2 cellular contexts compared by ENCODE assay signal in genomic region chr4:176782794-176783193, GRCh38.
TF ChIP-seq lines count a peak whose summit lies in the region.

No MANE protein-coding gene starts in this region.

TF ChIP-seq in A549, 52 proteins besides CTCF, POLR2A, EP300 and RAD21:
- no peak for TF ChIP-seq BCL3 (IDR thresholded peaks at IDR 0.05)
- no peak for TF ChIP-seq ATOH8 (CRISPR knock-in tag; IDR thresholded peaks at IDR 0.05; ENCODE audit: low read depth)
- TF ChIP-seq MAX (IDR thresholded peaks at IDR 0.05), result no peak
- TF ChIP-seq EHF (CRISPR knock-in tag; IDR thresholded peaks at IDR 0.05), result no peak
- no peak for TF ChIP-seq CBX2 (IDR thresholded peaks at IDR 0.05; ENCODE audit: borderline replicate concordance, low read depth)
- no peak for TF ChIP-seq CHD2 (IDR thresholded peaks at IDR 0.05; ENCODE audit: low read length, partially characterized antibody)
- no peak for TF ChIP-seq HOXA7 (CRISPR knock-in tag; IDR thresholded peaks at IDR 0.05)
- no peak for TF ChIP-seq MAFK (IDR thresholded peaks at IDR 0.05; ENCODE audit: partially characterized antibody)
- TF ChIP-seq PBX3 (IDR thresholded peaks at IDR 0.05), result no peak
- TF ChIP-seq HEYL (CRISPR knock-in tag; IDR thresholded peaks at IDR 0.05), result no peak
- no peak for TF ChIP-seq PHF8 (IDR thresholded peaks at IDR 0.05; ENCODE audit: borderline replicate concordance, low read depth)
- no peak for TF ChIP-seq GATA3 (IDR thresholded peaks at IDR 0.05; ENCODE audit: borderline replicate concordance)
- no peak for TF ChIP-seq ESRRA (IDR thresholded peaks at IDR 0.05; ENCODE audit: borderline replicate concordance, low read length)
- no peak for TF ChIP-seq JUNB (IDR thresholded peaks at IDR 0.05)
- no peak for TF ChIP-seq FOSL2 (IDR thresholded peaks at IDR 0.05)
- no peak for TF ChIP-seq FOSL2 (CRISPR knock-in tag; IDR thresholded peaks at IDR 0.05)
- no peak for TF ChIP-seq ZSCAN20 (CRISPR knock-in tag; IDR thresholded peaks at IDR 0.05)
- no peak for TF ChIP-seq HOXB13 (CRISPR knock-in tag; IDR thresholded peaks at IDR 0.05; ENCODE audit: low read depth)
- no peak for TF ChIP-seq CHD4 (IDR thresholded peaks at IDR 0.05; ENCODE audit: borderline replicate concordance)

TF ChIP-seq in IMR-90, 13 proteins besides CTCF, POLR2A, EP300 and RAD21:
- TF ChIP-seq BHLHE40 (IDR thresholded peaks at IDR 0.05; ENCODE audit: low read depth, low read length) (no peak), CHD1 (IDR thresholded peaks at IDR 0.05; ENCODE audit: low read depth, low read length) (no peak), NFE2L2 (IDR thresholded peaks at IDR 0.05; ENCODE audit: low read depth, low read length) (no peak), ELK1 (IDR thresholded peaks at IDR 0.05; ENCODE audit: borderline replicate concordance, low read depth, low read length) (no peak), MAZ (IDR thresholded peaks at IDR 0.05; ENCODE audit: borderline replicate concordance, low read depth, low read length) (no peak), SMC3 (IDR thresholded peaks at IDR 0.05; ENCODE audit: low read depth, low read length) (no peak)
TF ChIP-seq in IMR-90: peak in this region for 0.
